27 cellular contexts compared by ENCODE assay signal in genomic region chr4:55308071-55308470, GRCh38.
"Had no signal": no experiment of that assay in that cellular context is flagged by ENCODE, and none has a peak within 500 bp of the region (broad histone marks: within the 10 kb centered on the region; RNA-seq: fewer than 3 reads in every experiment).

No MANE protein-coding gene starts in this region.

- H3K4me1 ChIP-seq: gastrocnemius medialis had no signal

- H3K27ac ChIP-seq: coronary artery, dorsolateral prefrontal cortex, epithelial cell of prostate, esophagus squamous epithelium, gastrocnemius medialis, heart right ventricle, left lung had no signal

- ATAC-seq: esophagus mucosa, gastrocnemius medialis, heart right ventricle, left cardiac atrium, left lung, left ventricle myocardium superior had no signal

- H3K36me3 ChIP-seq: esophagus squamous epithelium, gastrocnemius medialis, heart right ventricle, left lung had no signal

- DNase-seq: dermis blood vessel endothelial cell; dorsolateral prefrontal cortex; effector CD4-positive, alpha-beta T cell; effector memory CD4-positive, alpha-beta T cell; erythroblast; esophagus squamous epithelium; foreskin fibroblast; foreskin melanocyte; gastrocnemius medialis; glutamatergic neuron; head of caudate nucleus; heart right ventricle; hippocampal formation; left cardiac atrium; left lung; left ventricle myocardium superior; mammary epithelial cell; mesendoderm; midbrain had no signal

- H3K27me3 ChIP-seq: dorsolateral prefrontal cortex, esophagus squamous epithelium, gastrocnemius medialis, heart right ventricle, left lung had no signal

- H3K9me3 ChIP-seq: esophagus squamous epithelium, gastrocnemius medialis, left lung had no signal

- FAIRE-seq: colon, endothelial cell of umbilical vein, islet of Langerhans, keratinocyte had no signal

- H3K4me3 ChIP-seq: coronary artery, dorsolateral prefrontal cortex, esophagus squamous epithelium, gastrocnemius medialis, heart right ventricle, left lung, lung had no signal
